In genomic region chr17:30116345-30116660, GRCh38 we compare ENCODE assay signal across 8 cellular contexts. TPM values are rescaled to one million over a fixed set of nuclear protein-coding genes. Genes with fewer than 3 reads are reported as not detected.
DNase-seq lines count a peak whose midpoint lies in the region; ATAC-seq, FAIRE-seq and TF ChIP-seq lines count a peak whose summit lies in the region.

No MANE protein-coding gene starts in this region.

- H3K9me3 ChIP-seq in A549 = no peaks in the 10 kb centered on the region

- H3K36me3 Mint-ChIP-seq in MCF 10A (ENCODE audit: insufficient read depth, unreplicated experiment) (peaks cover 39% of the 10 kb centered on the region), mesothelial cell of epicardium (peaks cover 8% of the 10 kb centered on the region)

- no peak for TF ChIP-seq RAD21 in A549 (conservative IDR thresholded peaks at IDR 0.05 in 1 of 2, IDR thresholded peaks at IDR 0.05 in 1 of 2)

- peak overlapping the region; percentile 62 for H3K4me3 ChIP-seq in A549

- 1% methylated on average over 10 of the region's 10 CpGs for WGBS in A549 (ENCODE audit: missing lambda C conversion rate)

- H3K27me3 Mint-ChIP-seq in MCF 10A (ENCODE audit: insufficient read depth, unreplicated experiment) (no peaks in the 10 kb centered on the region), mesothelial cell of epicardium (ENCODE audit: low read depth) (no peaks in the 10 kb centered on the region)

- POLR2A ChIA-PET in A549 (lab: Yijun Ruan, JAX) (interaction anchor here (1.1 to 2.2 kb wide), 2 partner anchors 15 to 220 kb away, joined by 3 to 7 read pairs; no protein-coding TSS in a partner anchor), MCF 10A (lab: Yijun Ruan, JAX) (interaction anchor here (0.9 to 4.0 kb wide), 8 partner anchors 11 to 265 kb away, joined by 3 to 24 read pairs (median 8); no protein-coding TSS in a partner anchor)

- ATAC-seq in A549 (peak; percentile 53 to 58; a peak in 2 of 6 replicates), HG03039 (IDR thresholded peaks at IDR 0.05; ENCODE audit: unreplicated experiment) (peak; percentile 7), HG03095 (IDR thresholded peaks at IDR 0.05; ENCODE audit: unreplicated experiment) (no peak)

- BruUV-seq in MCF 10A (replicated peaks; lab: Mats Ljungman, UMichigan) = TSS peak; percentile 93

- no peak for TF ChIP-seq EP300 in A549 (IDR thresholded peaks at IDR 0.05)

- DNase-seq in A549 (ENCODE audit: low read depth in 1 of 2, low spot score in 1 of 2) (peak in 1 of 2 experiments; percentile 38), MCF 10A (ENCODE audit: unreplicated experiment) (no peak), mesothelial cell of epicardium (ENCODE audit: low spot score in 2 of 2, unreplicated experiment in 2 of 2) (no peak), RCC 7860 (ENCODE audit: low spot score) (no peak), middle frontal gyrus (ENCODE audit: extremely low spot score, low spot score) (no peak), epidermal melanocyte (ENCODE audit: insufficient read length, low spot score) (no peak)

- H3K4me2 ChIP-seq in A549 = peak overlapping the region; percentile 76

- FAIRE-seq in A549 (lab: Jason Lieb, UNC) (no peak), RCC 7860 (lab: Jason Lieb, UNC) (no peak)

- TF ChIP-seq CTCF in A549 (IDR thresholded peaks at IDR 0.05) (no peak), MCF 10A (IDR thresholded peaks at IDR 0.05; ENCODE audit: unreplicated experiment) (no peak), mesothelial cell of epicardium (IDR thresholded peaks at IDR 0.05; ENCODE audit: unreplicated experiment) (no peak)

- intact Hi-C loops in MCF 10A (cut with micrococcal nuclease) = no loop called here

- no peak for TF ChIP-seq POLR2A in A549 (IDR thresholded peaks at IDR 0.05; ENCODE audit: low read length)

- peaks cover 40% of the 10 kb centered on the region; the same call in 2 of the 3 replicates for H3K4me1 ChIP-seq in A549

- H3K27ac ChIP-seq in A549 = peak overlapping the region; percentile 89 to 94

- H3K4me3 Mint-ChIP-seq in MCF 10A (ENCODE audit: unreplicated experiment) (peak overlapping the region; percentile 97), mesothelial cell of epicardium (peak overlapping the region; percentile 98)

- H3K9me3 Mint-ChIP-seq in MCF 10A (ENCODE audit: unreplicated experiment) (no peaks in the 10 kb centered on the region), mesothelial cell of epicardium (no peaks in the 10 kb centered on the region)

- H3K4me1 Mint-ChIP-seq in MCF 10A (ENCODE audit: insufficient read depth, unreplicated experiment) (peaks cover 14% of the 10 kb centered on the region), mesothelial cell of epicardium (peaks cover 21% of the 10 kb centered on the region)

- H3K27ac Mint-ChIP-seq in MCF 10A (ENCODE audit: low read depth, unreplicated experiment) (peak overlapping the region; percentile 100), mesothelial cell of epicardium (peak overlapping the region; percentile 100)

- CTCF ChIA-PET in A549 (lab: Yijun Ruan, JAX) (interaction anchor here (0.8 to 1.3 kb wide), 3 partner anchors 12 to 224 kb away, joined by 3 to 10 read pairs (median 3); no protein-coding TSS in a partner anchor), MCF 10A (lab: Yijun Ruan, JAX) (interaction anchor here (1.0 to 3.6 kb wide), 2 partner anchors 11 to 12 kb away, joined by 11 to 45 read pairs; no protein-coding TSS in a partner anchor)

TF ChIP-seq in A549, 52 proteins besides CTCF, POLR2A, EP300 and RAD21:
- TF ChIP-seq HOXA7 (CRISPR knock-in tag; IDR thresholded peaks at IDR 0.05) (peak; percentile 50; the same call in 1 of the 2 replicates), MAZ (IDR thresholded peaks at IDR 0.05; ENCODE audit: borderline replicate concordance, low read depth, low read length) (no peak), JUNB (IDR thresholded peaks at IDR 0.05) (no peak), RFX5 (IDR thresholded peaks at IDR 0.05) (0 out of 2 replicates have a peak, but pooled peaks have one; percentile 33)

RNA-seq across cellular contexts. Expression of gene NSRP1, which starts 0.3 kb away (rescaled TPM):
- polyA plus RNA-seq in A549 (2011; rRNA removed) (25.2 and 30.9 TPM in 2 replicates), A549 (2017; fragmentation: RNase III; extraction: RNeasy Plus Mini Kit Qiagen cat#74134 plus additional on column Dnase treatment) (39.6 to 41.1 TPM (median 39.6 TPM) in 3 replicates)
- polyA plus RNA-seq in A549 (2012; cell fraction: cytosol; rRNA removed) = 17.1 and 21.7 TPM in 2 replicates
- 9.0 and 13.0 TPM in 2 replicates for polyA plus RNA-seq in A549 (2012; cell fraction: nucleus; rRNA removed)
- 11.8 and 13.9 TPM in 2 replicates for polyA minus RNA-seq in A549 (2011; rRNA and poly(A)+ RNA removed)
- total RNA-seq in MCF 10A (2022) (40.8 and 57.3 TPM in 2 replicates), mesothelial cell of epicardium (27.9 to 32.7 TPM (median 30.2 TPM) in 3 replicates)
